In the genomic region with DNA sequence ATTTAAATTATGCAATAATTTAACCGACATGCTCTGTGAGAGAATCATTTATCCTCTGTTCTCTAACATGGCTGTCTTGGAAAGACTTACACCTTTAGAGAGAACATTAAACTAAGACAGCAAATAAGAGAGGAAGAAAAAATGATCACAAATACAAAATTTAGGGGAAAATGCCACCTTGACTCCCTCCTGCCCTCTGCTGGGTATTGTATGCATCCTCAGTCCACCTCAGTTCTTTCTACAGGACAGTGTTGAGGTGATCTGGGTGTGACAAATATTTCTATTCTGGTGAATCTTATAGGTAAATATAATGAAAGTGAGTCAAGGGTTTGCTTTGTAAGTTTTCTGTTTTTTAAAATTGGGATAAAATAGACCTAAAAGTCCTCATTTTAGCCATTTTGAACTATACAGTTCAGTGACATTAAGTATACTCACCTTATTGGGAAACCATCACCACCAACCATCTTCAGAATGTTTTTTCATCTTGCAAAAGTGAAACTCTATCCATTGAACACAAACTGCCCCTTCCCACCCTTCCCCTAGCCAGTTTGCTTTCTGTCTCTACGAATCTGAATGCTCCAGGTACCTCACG, we compare ENCODE assay signal across 8 cellular contexts.
DNase-seq lines count a peak whose midpoint lies in the region; ATAC-seq, FAIRE-seq and TF ChIP-seq lines count a peak whose summit lies in the region.

No MANE protein-coding gene starts in this region.

- POLR2A ChIA-PET in T-cell (lab: Charles Lee): no interaction called here

- no peak overlapping the region for H3K4me3 ChIP-seq in fibroblast of pulmonary artery (replicated peaks; ENCODE audit: low read depth, low read length)

- no peaks in the 10 kb centered on the region for H3K36me3 Mint-ChIP-seq in T-cell
- no peaks in the 10 kb centered on the region for H3K36me3 Mint-ChIP-seq in stimulated activated effector memory CD8-positive, alpha-beta T cell treated with anti-CD3 and anti-CD28 coated beads, Interleukin-12 subunit alpha, Interleukin-12 subunit beta, amount 100 ng/mL, for 72 hours

- ATAC-seq in T-cell (replicated peaks in 1 of 4) (peak in 1 of 4 experiments; percentile 35), GM18861 (IDR thresholded peaks at IDR 0.05; ENCODE audit: unreplicated experiment) (no peak)
- peak; percentile 55 for ATAC-seq in stimulated activated effector memory CD8-positive, alpha-beta T cell treated with anti-CD3 and anti-CD28 coated beads, Interleukin-12 subunit alpha, Interleukin-12 subunit beta, amount 100 ng/mL, for 72 hours

- CTCF ChIA-PET in T-cell (lab: Charles Lee): interaction anchor here (0.6 to 1.0 kb wide), 3 partner anchors 225 to 1110 kb away, joined by 3 to 5 read pairs (median 4); no protein-coding TSS in a partner anchor

- DNase-seq in CD1c-positive myeloid dendritic cell (ENCODE audit: extremely low spot score) (peak; percentile 49), GM19239 (ENCODE audit: insufficient read length, low spot score) (no peak), T-cell (peak in 20 of 34 experiments; percentile 1 to 35 (median 14)), fibroblast of pulmonary artery (ENCODE audit: low read depth) (peak; percentile 14), OCI-M2 (lab: John Stamatoyannopoulos, UW; ENCODE audit: unreplicated experiment) (no peak), NCI-H2196 treated with DMSO at 0.1 percent for 48 hours (lab: John Stamatoyannopoulos, UW; ENCODE audit: unreplicated experiment) (no peak)
- DNase-seq in stimulated activated effector memory CD8-positive, alpha-beta T cell treated with anti-CD3 and anti-CD28 coated beads, Interleukin-12 subunit alpha, Interleukin-12 subunit beta, amount 100 ng/mL, for 72 hours (ENCODE audit: low spot score in 2 of 2): no peak

- no peak overlapping the region for H3K27ac Mint-ChIP-seq in T-cell
- no peak overlapping the region for H3K27ac Mint-ChIP-seq in stimulated activated effector memory CD8-positive, alpha-beta T cell treated with anti-CD3 and anti-CD28 coated beads, Interleukin-12 subunit alpha, Interleukin-12 subunit beta, amount 100 ng/mL, for 72 hours

- no peaks in the 10 kb centered on the region for H3K4me1 Mint-ChIP-seq in T-cell
- H3K4me1 Mint-ChIP-seq in stimulated activated effector memory CD8-positive, alpha-beta T cell treated with anti-CD3 and anti-CD28 coated beads, Interleukin-12 subunit alpha, Interleukin-12 subunit beta, amount 100 ng/mL, for 72 hours: no peaks in the 10 kb centered on the region

- peaks cover 5 to 12% of the 10 kb centered on the region in 2 donors for H3K27me3 Mint-ChIP-seq in T-cell

- peak; percentile 81 for FAIRE-seq in GM19239 (lab: Jason Lieb, UNC)

- TF ChIP-seq CTCF in fibroblast of pulmonary artery (IDR thresholded peaks at IDR 0.05; ENCODE audit: low read length, missing control alignments): peak; percentile 60

- H3K9me3 Mint-ChIP-seq in T-cell: no peaks in the 10 kb centered on the region
- no peaks in the 10 kb centered on the region for H3K9me3 Mint-ChIP-seq in stimulated activated effector memory CD8-positive, alpha-beta T cell treated with anti-CD3 and anti-CD28 coated beads, Interleukin-12 subunit alpha, Interleukin-12 subunit beta, amount 100 ng/mL, for 72 hours

- H3K4me3 Mint-ChIP-seq in T-cell: no peak overlapping the region
- no peak overlapping the region for H3K4me3 Mint-ChIP-seq in stimulated activated effector memory CD8-positive, alpha-beta T cell treated with anti-CD3 and anti-CD28 coated beads, Interleukin-12 subunit alpha, Interleukin-12 subunit beta, amount 100 ng/mL, for 72 hours

Comparison
In these comparisons a context has a peak if more than half of its experiments do, and no peak if none do; other contexts are left out.
1. DNase-seq: peak in CD1c-positive myeloid dendritic cell (single experiment), T-cell (20 of 34) and fibroblast of pulmonary artery (single experiment); none in GM19239 (single experiment), stimulated activated effector memory CD8-positive, alpha-beta T cell treated with anti-CD3 and anti-CD28 coated beads, Interleukin-12 subunit alpha, Interleukin-12 subunit beta, amount 100 ng/mL, for 72 hours (0 of 2), OCI-M2 (single experiment) and NCI-H2196 treated with DMSO at 0.1 percent for 48 hours (single experiment).